ENCODE assay signal across 1 cellular context in genomic region chr9:129077236-129077635, GRCh38.
TF ChIP-seq lines count a peak whose summit lies in the region.

No MANE protein-coding gene starts in this region.

TF ChIP-seq in A549, 52 proteins besides CTCF, POLR2A, EP300 and RAD21:
- TF ChIP-seq REST (IDR thresholded peaks at IDR 0.05) (no peak), POLR2AphosphoS2 (conservative IDR thresholded peaks at IDR 0.05; ENCODE audit: low read length) (no peak), GATA3 (IDR thresholded peaks at IDR 0.05; ENCODE audit: borderline replicate concordance) (no peak), HDAC2 (IDR thresholded peaks at IDR 0.05) (no peak), PHF8 (IDR thresholded peaks at IDR 0.05; ENCODE audit: borderline replicate concordance, low read depth) (no peak), NFE2L2 (conservative IDR thresholded peaks at IDR 0.05; ENCODE audit: low read length) (no peak), FOSL2 (IDR thresholded peaks at IDR 0.05) (no peak), FOSL2 (CRISPR knock-in tag; IDR thresholded peaks at IDR 0.05) (no peak), CHD2 (IDR thresholded peaks at IDR 0.05; ENCODE audit: low read length, partially characterized antibody) (no peak), FOXS1 (CRISPR knock-in tag; IDR thresholded peaks at IDR 0.05) (no peak), TP53 (CRISPR knock-in tag; IDR thresholded peaks at IDR 0.05) (no peak), HOXA7 (CRISPR knock-in tag; IDR thresholded peaks at IDR 0.05) (no peak)
- TF ChIP-seq, protein P1, sequence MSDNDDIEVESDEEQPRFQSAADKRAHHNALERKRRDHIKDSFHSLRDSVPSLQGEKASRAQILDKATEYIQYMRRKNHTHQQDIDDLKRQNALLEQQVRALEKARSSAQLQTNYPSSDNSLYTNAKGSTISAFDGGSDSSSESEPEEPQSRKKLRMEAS (IDR thresholded peaks at IDR 0.05): no peak
TF ChIP-seq in A549: peak in this region for 0.
